Comparison of ENCODE assay signal across 8 cellular contexts in genomic region chr22:42269407-42270177, GRCh38. TPM values are rescaled to one million over a fixed set of nuclear protein-coding genes. Genes with fewer than 3 reads are reported as not detected.
DNase-seq lines count a peak whose midpoint lies in the region; ATAC-seq and TF ChIP-seq lines count a peak whose summit lies in the region.

No MANE protein-coding gene starts in this region.

- H3K27me3 ChIP-seq in body of pancreas = no peaks in the 10 kb centered on the region

- H3K27me3 Mint-ChIP-seq in immature natural killer cell (ENCODE audit: low read depth in 3 of 3) = peaks cover 2 to 8% (median 3%) of the 10 kb centered on the region in 3 donors

- peaks cover 17% of the 10 kb centered on the region for H3K36me3 ChIP-seq in KOPT-K1 (ENCODE audit: insufficient read depth, low read length)
- H3K36me3 ChIP-seq in body of pancreas (replicated peaks in 1 of 2; ENCODE audit: insufficient read depth in 1 of 2, low read depth in 2 of 2) = no peaks in the 10 kb centered on the region

- H3K9me3 Mint-ChIP-seq in immature natural killer cell = no peaks in the 10 kb centered on the region

- 0 to 1% methylated on average over 28 to 67 of the region's 70 CpGs for WGBS in body of pancreas, 2 donors

- no peaks in the 10 kb centered on the region for H3K36me3 Mint-ChIP-seq in immature natural killer cell

- peaks cover 14% of the 10 kb centered on the region for H3K4me1 ChIP-seq in body of pancreas

- H3K4me1 Mint-ChIP-seq in immature natural killer cell = peaks cover 32 to 38% of the 10 kb centered on the region in 2 donors

- peak overlapping the region; percentile 88 to 95 (median 92) for H3K4me3 Mint-ChIP-seq in immature natural killer cell

- DNase-seq in GM03348 (ENCODE audit: low spot score) = peak; percentile 73
- DNase-seq in T-helper 9 cell = peak; percentile 66
- peak; percentile 76 to 85 (median 80) for DNase-seq in body of pancreas
- DNase-seq in immature natural killer cell = peak; percentile 53 to 57 (median 54)
- DNase-seq in stimulated activated CD4-positive, alpha-beta T cell treated with anti-CD3 and anti-CD28 coated beads, Interleukin-15, amount 100 ng/mL, for 48 hours (ENCODE audit: low read depth in 2 of 2) = peak; percentile 49 to 64
- no peak for DNase-seq in DMS79 treated with DMSO at 0.1 percent for 48 hours (lab: John Stamatoyannopoulos, UW)

- peak; percentile 13 to 31 (median 30) for TF ChIP-seq POLR2A in body of pancreas (IDR thresholded peaks at IDR 0.05)

- peak overlapping the region; percentile 96 for H3K27ac ChIP-seq in KOPT-K1 (ENCODE audit: low read depth, low read length, poor library complexity, severe bottlenecking)
- H3K27ac ChIP-seq in body of pancreas = peak overlapping the region; percentile 49 to 93 (median 82)

- H3K9me3 ChIP-seq in KOPT-K1 (ENCODE audit: insufficient read depth, low read length, poor library complexity, severe bottlenecking) (no peaks in the 10 kb centered on the region), body of pancreas (no peaks in the 10 kb centered on the region)

- ATAC-seq in GM21737 (IDR thresholded peaks at IDR 0.05; ENCODE audit: unreplicated experiment) = peak; percentile 55
- peak; percentile 74 for ATAC-seq in body of pancreas

- peak overlapping the region; percentile 72 to 78 for H3K4me3 ChIP-seq in body of pancreas

- peak in 4 of 7 experiments; percentile 21 to 46 (median 32) for TF ChIP-seq CTCF in body of pancreas (IDR thresholded peaks at IDR 0.05)

- intact Hi-C loops in body of pancreas (cut with DNase I) = no loop called here

- peak overlapping the region; percentile 85 to 93 (median 88) for H3K27ac Mint-ChIP-seq in immature natural killer cell

RNA-seq across cellular contexts. Expression of gene TCF20, which starts 0.9 kb away (rescaled TPM):
- total RNA-seq in body of pancreas = 10 to 100 TPM; 17.8 to 19.7 TPM
- 1 to 10 TPM in 2 of 3 donors, under 1 TPM in 1; 0.12 to 2.4 (median 1.4) TPM for polyA plus RNA-seq in immature natural killer cell
